8 cellular contexts compared by ENCODE assay signal in the genomic region with DNA sequence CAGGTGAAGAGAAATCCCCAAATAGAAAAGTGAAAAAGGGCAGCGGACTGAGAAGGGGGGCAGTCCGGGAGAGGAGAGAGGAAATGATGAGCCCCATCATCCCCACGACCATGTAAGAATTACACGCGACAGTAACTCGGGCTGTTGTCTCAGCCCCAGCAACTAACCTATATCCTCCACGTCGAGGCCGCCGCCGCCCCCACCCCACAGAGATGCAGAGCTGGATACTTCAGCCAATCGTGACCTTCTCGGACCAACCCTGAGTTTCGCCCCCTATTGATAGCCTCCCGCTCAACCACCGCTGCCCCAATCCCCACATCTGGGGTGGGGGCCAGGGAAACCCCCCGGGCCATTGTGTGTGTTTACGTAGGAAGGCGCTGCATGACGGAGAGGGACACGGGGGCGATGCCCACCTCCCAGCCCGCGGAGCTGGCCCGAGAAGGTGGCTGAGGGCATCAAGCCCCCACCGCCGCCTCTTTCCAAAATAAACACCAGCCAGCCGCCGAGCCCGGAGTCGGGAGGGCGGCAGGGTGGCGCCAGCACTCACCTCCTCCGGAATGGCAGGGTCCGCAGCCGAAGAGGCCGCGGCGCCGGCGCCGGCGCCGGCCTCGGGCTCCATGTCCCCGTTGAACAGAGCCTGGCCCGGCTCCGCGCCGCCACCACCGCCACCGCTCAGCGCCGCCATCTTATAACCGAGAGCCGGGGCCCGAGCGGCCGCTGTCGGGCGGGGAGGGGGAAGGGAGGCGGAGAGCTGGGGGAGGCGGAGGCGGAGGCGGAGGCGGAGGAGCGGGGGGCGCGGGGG. TPM values are rescaled to one million over a fixed set of nuclear protein-coding genes. Genes with fewer than 3 reads are reported as not detected.
DNase-seq lines count a peak whose midpoint lies in the region; ATAC-seq, FAIRE-seq and TF ChIP-seq lines count a peak whose summit lies in the region.

No MANE protein-coding gene starts in this region.

- peak; percentile 47; the same call in 1 of the 2 replicates for TF ChIP-seq POLR2A in GM12892 (IDR thresholded peaks at IDR 0.05; ENCODE audit: low read depth, low read length)

- H3K4me2 ChIP-seq in hepatocyte = peak overlapping the region; percentile 91

- WGBS in hepatocyte (ENCODE audit: low lambda C conversion rate, missing lambda C conversion rate) = under 1% methylated on average over 22 of the region's 69 CpGs

- H3K9me2 ChIP-seq in hepatocyte (replicated peaks; ENCODE audit: insufficient read depth) = no peaks in the 10 kb centered on the region

- peaks cover 50% of the 10 kb centered on the region for H3K79me2 ChIP-seq in hepatocyte

- TF ChIP-seq CTCF in ascending aorta (IDR thresholded peaks at IDR 0.05) (peak; percentile 24 to 63 (median 48)), hepatocyte (IDR thresholded peaks at IDR 0.05; ENCODE audit: poor library complexity) (peak; percentile 55), retinal pigment epithelial cell (conservative IDR thresholded peaks at IDR 0.05; ENCODE audit: low read depth, low read length) (peak; percentile 56)

- peak; percentile 77 for ATAC-seq in HG02610 (IDR thresholded peaks at IDR 0.05; ENCODE audit: unreplicated experiment)

- peak; percentile 51 for DNase-seq in GM12892 (ENCODE audit: insufficient read length)
- peak; percentile 78 for DNase-seq in NCI-H1092 (lab: John Stamatoyannopoulos, UW)
- peak; percentile 46 to 89 (median 78) for DNase-seq in T-helper 2 cell
- DNase-seq in ascending aorta (ENCODE audit: low spot score in 2 of 2) = peak; percentile 42 to 84
- peak; percentile 88 for DNase-seq in hepatocyte (ENCODE audit: low spot score)
- DNase-seq in retinal pigment epithelial cell (ENCODE audit: low read depth) = no peak
- no peak for DNase-seq in middle frontal gyrus (ENCODE audit: extremely low spot score, low spot score)

- H3K4me1 ChIP-seq in ascending aorta (peaks cover 6 to 11% of the 10 kb centered on the region in 2 donors), hepatocyte (ENCODE audit: insufficient read depth) (peaks cover 26% of the 10 kb centered on the region)

- H3K36me3 ChIP-seq in ascending aorta = no peaks in the 10 kb centered on the region
- no peaks in the 10 kb centered on the region for H3K36me3 ChIP-seq in hepatocyte (replicated peaks; ENCODE audit: insufficient read depth, low read depth)

- peak overlapping the region; percentile 99 for H2AFZ ChIP-seq in hepatocyte

- peak; percentile 94 for FAIRE-seq in GM12892 (lab: Jason Lieb, UNC)

- H3K9me3 ChIP-seq in ascending aorta (no peaks in the 10 kb centered on the region), hepatocyte (ENCODE audit: low read depth) (no peaks in the 10 kb centered on the region)

- H3K27ac ChIP-seq in ascending aorta (peak overlapping the region; percentile 100), hepatocyte (peak overlapping the region; percentile 100)

- intact Hi-C loops in ascending aorta (cut with DNase I) = loop anchor here (1.0 to 10.0 kb wide), 6 partner anchors 47 to 747 kb away; a partner anchor contains a TSS

- peaks cover 42% of the 10 kb centered on the region for H4K20me1 ChIP-seq in hepatocyte (ENCODE audit: insufficient read depth, poor library complexity, severe bottlenecking)

- H3K4me3 ChIP-seq in ascending aorta (peak overlapping the region; percentile 95 to 100), hepatocyte (peak overlapping the region; percentile 94), retinal pigment epithelial cell (ENCODE audit: low read length) (peak overlapping the region; percentile 90)

- H3K27me3 ChIP-seq in ascending aorta (no peaks in the 10 kb centered on the region), hepatocyte (no peaks in the 10 kb centered on the region)

RNA-seq across cellular contexts. Expression of a gene that starts 0.5 kb away (rescaled TPM):
- polyA plus RNA-seq in GM12892 (2012; ENCODE audit: missing spikeins) = 12.2 TPM
- total RNA-seq in ascending aorta (14.2 TPM), hepatocyte (38.5 and 42.0 TPM in 2 replicates)
- 14.0 and 16.4 TPM in 2 replicates for polyA plus RNA-seq in hepatocyte

Comparison
In these comparisons a context has a peak if more than half of its experiments do, and no peak if none do; other contexts are left out.
1. DNase-seq: peak in GM12892 (single experiment), NCI-H1092 (single experiment), T-helper 2 cell (5 of 5), ascending aorta (2 of 2) and hepatocyte (single experiment); none in retinal pigment epithelial cell (single experiment) and middle frontal gyrus (single experiment).
2. Peak in every context shown above with its lines, with median percentiles within 50 percentile points of each other: H3K4me3 ChIP-seq and CTCF ChIP-seq.